ENCODE assay signal across 8 cellular contexts in the genomic region with DNA sequence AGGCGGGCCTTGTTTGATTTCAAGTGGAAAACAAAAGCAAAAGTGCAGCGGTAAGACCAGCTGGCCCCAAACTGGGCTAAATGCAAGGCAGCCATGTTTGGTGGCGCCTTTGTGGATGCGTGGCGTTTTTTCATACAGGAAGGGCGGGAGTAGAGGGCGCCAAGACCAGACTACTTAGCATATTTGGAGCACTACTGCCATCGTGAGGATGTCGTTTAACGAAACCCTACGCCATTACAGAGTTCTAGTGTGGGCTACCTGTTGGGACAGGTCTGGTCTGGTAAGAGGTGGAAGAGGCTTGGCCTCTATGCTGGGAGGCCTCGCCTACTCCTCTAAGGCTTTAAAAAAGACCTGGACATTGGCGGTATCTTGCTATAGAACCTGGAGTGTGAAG.
DNase-seq lines count a peak whose midpoint lies in the region; ATAC-seq, FAIRE-seq and TF ChIP-seq lines count a peak whose summit lies in the region.

No MANE protein-coding gene starts in this region.

- WGBS in small intestine, 3 donors = 47 to 96% (median 83%) methylated on average over 13 of the region's 13 CpGs

- H3K4me1 ChIP-seq in small intestine (ENCODE audit: control insufficient read depth in 2 of 2, insufficient read depth in 1 of 2, low read depth in 1 of 2, low read length in 1 of 2) (no peaks in the 10 kb centered on the region), SJCRH30 (no peaks in the 10 kb centered on the region)

- H3K27ac ChIP-seq in dorsolateral prefrontal cortex (peak overlapping the region in 47 of 59 donors; percentile 38 to 97 (median 92)), small intestine (ENCODE audit: low read depth in 1 of 2, low read length in 1 of 2) (peak overlapping the region in 1 of 2 donors; percentile 66), SJCRH30 (no peak overlapping the region)

- H3K36me3 ChIP-seq in small intestine (ENCODE audit: control insufficient read depth in 2 of 2, insufficient read depth in 2 of 2, low read length in 2 of 2) = no peaks in the 10 kb centered on the region
- H3K36me3 ChIP-seq in SJCRH30 = peaks cover 6% of the 10 kb centered on the region; the same call in 1 of the 2 replicates

- H3K4me3 ChIP-seq in dorsolateral prefrontal cortex (peak overlapping the region in 47 of 59 donors; percentile 17 to 67 (median 48)), small intestine (ENCODE audit: low read depth in 1 of 2, low read length in 2 of 2) (peak overlapping the region in 1 of 2 donors; percentile 47), SJCRH30 (no peak overlapping the region)

- ATAC-seq in GM19463 (IDR thresholded peaks at IDR 0.05; ENCODE audit: unreplicated experiment) = peak; percentile 68

- H3K27me3 ChIP-seq in dorsolateral prefrontal cortex (peaks cover 0 to 32% (median 6%) of the 10 kb centered on the region in 45 donors), small intestine (ENCODE audit: control insufficient read depth in 2 of 2, insufficient read depth in 2 of 2, low read length in 2 of 2) (no peaks in the 10 kb centered on the region), SJCRH30 (no peaks in the 10 kb centered on the region)

- TF ChIP-seq CTCF in dorsolateral prefrontal cortex (IDR thresholded peaks at IDR 0.05 in 54 of 56, conservative IDR thresholded peaks at IDR 0.05 in 2 of 56; ENCODE audit: low read depth in 1 of 56, partially characterized antibody in 56 of 56) = peak in 44 of 56 donors; percentile 39 to 71 (median 59)

- FAIRE-seq in small intestine (lab: Jason Lieb, UNC) = no peak

- H3K9me3 ChIP-seq in small intestine (ENCODE audit: control insufficient read depth, low read depth) = no peaks in the 10 kb centered on the region
- H3K9me3 ChIP-seq in SJCRH30 (replicated peaks) = no peaks in the 10 kb centered on the region

- peak; percentile 11 for DNase-seq in AG20443 (ENCODE audit: low spot score)
- peak; percentile 16 for DNase-seq in NCI-H345 treated with DMSO at 0.1 percent for 48 hours (lab: John Stamatoyannopoulos, UW; ENCODE audit: unreplicated experiment)
- peak; percentile 61 to 94 (median 87) for DNase-seq in dorsolateral prefrontal cortex
- peak; percentile 84 for DNase-seq in smooth muscle cell of the brain vasculature (ENCODE audit: low read depth, low spot score)
- DNase-seq in small intestine = no peak
- DNase-seq in SJCRH30 = no peak
- DNase-seq in effector CD8-positive, alpha-beta T cell (lab: John Stamatoyannopoulos, UW) = no peak

- intact Hi-C loops in dorsolateral prefrontal cortex (cut with DNase I) = no loop called here

Comparison
In these comparisons a context has a peak if more than half of its experiments do, and no peak if none do; other contexts are left out.
1. DNase-seq: peak in AG20443 (single experiment), NCI-H345 treated with DMSO at 0.1 percent for 48 hours (single experiment), dorsolateral prefrontal cortex (10 of 10) and smooth muscle cell of the brain vasculature (single experiment); none in small intestine (single experiment), SJCRH30 (0 of 2) and effector CD8-positive, alpha-beta T cell (single experiment).